In the genomic region with DNA sequence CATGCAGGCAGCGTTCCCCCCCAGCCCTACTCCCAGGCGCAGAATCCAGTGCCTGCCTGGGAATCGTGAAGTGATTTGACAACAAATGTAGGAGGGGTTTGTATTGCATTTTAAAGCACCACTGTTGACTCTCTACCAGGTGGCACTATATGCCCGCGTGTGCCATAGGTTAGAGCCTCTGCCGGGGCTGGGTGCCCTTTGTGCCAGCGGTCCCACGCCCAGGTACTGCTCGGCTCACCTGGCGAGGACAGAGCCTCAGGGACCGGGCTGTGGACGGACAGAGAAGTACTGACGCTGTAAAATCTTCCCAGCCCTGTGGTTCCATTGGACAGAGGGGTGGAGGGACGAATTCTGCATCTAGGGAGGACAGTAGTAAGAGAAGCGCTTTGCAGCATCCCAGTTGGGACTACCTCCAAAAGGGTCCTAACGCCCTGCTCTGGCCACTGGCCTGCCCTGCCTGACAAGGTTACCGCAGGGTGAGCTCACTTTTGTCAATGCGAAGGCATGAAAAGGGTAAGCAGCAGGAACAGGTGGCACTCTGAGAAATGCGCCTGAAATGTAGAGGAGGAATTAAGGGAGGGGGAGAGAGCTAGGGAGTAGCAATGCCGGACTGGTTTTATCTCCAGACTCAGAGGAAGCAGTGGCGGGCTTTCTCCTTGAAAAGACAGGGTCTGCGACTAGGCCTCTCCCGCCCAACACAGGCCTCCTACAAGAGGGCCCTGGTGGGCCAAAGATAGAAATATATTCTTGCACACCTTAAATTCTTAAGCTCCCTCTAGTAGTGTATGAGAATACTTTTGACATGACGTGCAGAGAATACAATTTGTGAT, we compare ENCODE assay signal across 8 cellular contexts. TPM values are rescaled to one million over a fixed set of nuclear protein-coding genes. Genes with fewer than 3 reads are reported as not detected.
DNase-seq lines count a peak whose midpoint lies in the region; ATAC-seq and TF ChIP-seq lines count a peak whose summit lies in the region.

No MANE protein-coding gene starts in this region.

- peak overlapping the region in 1 of 2 donors; percentile 63 for H3K4me3 ChIP-seq in body of pancreas
- peak overlapping the region in 2 of 3 donors; percentile 41 to 68 for H3K4me3 ChIP-seq in liver (ENCODE audit: low read depth in 1 of 3, low read length in 3 of 3)
- peak overlapping the region; percentile 93 for H3K4me3 ChIP-seq in suprapubic skin

- DNase-seq in NCI-H2107 (lab: John Stamatoyannopoulos, UW) (peak; percentile 64), body of pancreas (peak in 2 of 4 donors; percentile 8 to 25), suprapubic skin (ENCODE audit: low spot score in 2 of 2) (no peak), NCI-H446 (lab: John Stamatoyannopoulos, UW) (no peak), ACHN (no peak)

- TF ChIP-seq CTCF in body of pancreas (IDR thresholded peaks at IDR 0.05) = no peak
- TF ChIP-seq CTCF in liver (IDR thresholded peaks at IDR 0.05; ENCODE audit: low read depth, low read length, missing input control) = no peak
- TF ChIP-seq CTCF in suprapubic skin (IDR thresholded peaks at IDR 0.05) = peak in 1 of 2 donors; percentile 14

- H3K9me3 ChIP-seq in body of pancreas (no peaks in the 10 kb centered on the region), liver (ENCODE audit: control insufficient read depth in 4 of 4, low read length in 3 of 4) (no peaks in the 10 kb centered on the region), suprapubic skin (no peaks in the 10 kb centered on the region)

- in situ Hi-C loops in ACHN (cut with HindIII; ENCODE audit: low pct_ligation_motif_present, low pct_unique_long_range_greater_than_20kb, low sequenced_read_pairs) = no loop called here

- H3K9ac ChIP-seq in liver (ENCODE audit: low read depth in 1 of 2, low read length in 2 of 2) = no peak overlapping the region

- 29 to 32% methylated on average over 21 to 24 of the region's 24 CpGs for WGBS in body of pancreas, 2 donors
- 27% methylated on average over 24 of the region's 24 CpGs for WGBS in liver
- WGBS in suprapubic skin = 43% methylated on average over 20 of the region's 24 CpGs

- peaks cover 18% of the 10 kb centered on the region for H3K4me1 ChIP-seq in body of pancreas
- peaks cover 4 to 16% (median 8%) of the 10 kb centered on the region in 4 donors for H3K4me1 ChIP-seq in liver (ENCODE audit: control insufficient read depth in 4 of 4, insufficient read depth in 4 of 4, low read length in 3 of 4)
- peaks cover 20% of the 10 kb centered on the region for H3K4me1 ChIP-seq in suprapubic skin

- no peak for TF ChIP-seq EP300 in suprapubic skin (IDR thresholded peaks at IDR 0.05)

- H3K36me3 ChIP-seq in body of pancreas (replicated peaks in 1 of 2; ENCODE audit: insufficient read depth in 1 of 2, low read depth in 2 of 2) (no peaks in the 10 kb centered on the region), liver (ENCODE audit: control insufficient read depth in 4 of 4, insufficient read depth in 3 of 4, low read depth in 1 of 4, low read length in 3 of 4) (no peaks in the 10 kb centered on the region), suprapubic skin (no peaks in the 10 kb centered on the region)

- no peak for TF ChIP-seq RAD21 in liver (IDR thresholded peaks at IDR 0.05)

- ATAC-seq in GM19324 (IDR thresholded peaks at IDR 0.05; ENCODE audit: low FRiP score, unreplicated experiment) = peak; percentile 33
- peak; percentile 28 for ATAC-seq in body of pancreas
- ATAC-seq in GM18873 (IDR thresholded peaks at IDR 0.05; ENCODE audit: low FRiP score, unreplicated experiment) = no peak

- peak overlapping the region in 1 of 4 donors; percentile 66 for H3K27ac ChIP-seq in body of pancreas
- peak overlapping the region in 1 of 2 donors; percentile 41 for H3K27ac ChIP-seq in liver (ENCODE audit: low read depth in 1 of 2, low read length in 2 of 2)
- H3K27ac ChIP-seq in suprapubic skin = peak overlapping the region; percentile 91

- TF ChIP-seq POLR2A in body of pancreas (IDR thresholded peaks at IDR 0.05) = no peak
- TF ChIP-seq POLR2A in suprapubic skin (IDR thresholded peaks at IDR 0.05) = no peak

- intact Hi-C loops in body of pancreas (cut with DNase I) = no loop called here

- H3K27me3 ChIP-seq in body of pancreas (peaks cover 0 to 9% of the 10 kb centered on the region in 2 donors), liver (ENCODE audit: control insufficient read depth in 4 of 4, insufficient read depth in 4 of 4, low read length in 3 of 4) (peaks cover 0 to 12% (median 2%) of the 10 kb centered on the region in 4 donors), suprapubic skin (no peaks in the 10 kb centered on the region)

TF ChIP-seq in liver, 16 proteins besides CTCF, POLR2A, EP300 and RAD21:
- TF ChIP-seq NR2F2 (IDR thresholded peaks at IDR 0.05) (no peak), MAX (IDR thresholded peaks at IDR 0.05) (no peak), GABPA (IDR thresholded peaks at IDR 0.05 in 1 of 2, conservative IDR thresholded peaks at IDR 0.05 in 1 of 2) (no peak), FOXA2 (IDR thresholded peaks at IDR 0.05) (no peak), YY1 (IDR thresholded peaks at IDR 0.05) (no peak), HNF4G (IDR thresholded peaks at IDR 0.05) (no peak)

RNA-seq across cellular contexts. Expression of gene CACNA2D1, which starts 0.9 kb away (rescaled TPM):
- total RNA-seq in body of pancreas (10 to 100 TPM in 1 of 2 donors, 1 to 10 TPM in 1; 5.4 to 32.0 TPM), liver (1 to 10 TPM; 1.4 to 2.3 TPM), suprapubic skin (10 to 100 TPM in 2 of 4 donors, 1 to 10 TPM in 2; 9.3 to 16.9 (median 10.6) TPM)
- polyA plus RNA-seq in liver = under 1 TPM; 0.42 to 0.52 TPM
